In the genomic region with DNA sequence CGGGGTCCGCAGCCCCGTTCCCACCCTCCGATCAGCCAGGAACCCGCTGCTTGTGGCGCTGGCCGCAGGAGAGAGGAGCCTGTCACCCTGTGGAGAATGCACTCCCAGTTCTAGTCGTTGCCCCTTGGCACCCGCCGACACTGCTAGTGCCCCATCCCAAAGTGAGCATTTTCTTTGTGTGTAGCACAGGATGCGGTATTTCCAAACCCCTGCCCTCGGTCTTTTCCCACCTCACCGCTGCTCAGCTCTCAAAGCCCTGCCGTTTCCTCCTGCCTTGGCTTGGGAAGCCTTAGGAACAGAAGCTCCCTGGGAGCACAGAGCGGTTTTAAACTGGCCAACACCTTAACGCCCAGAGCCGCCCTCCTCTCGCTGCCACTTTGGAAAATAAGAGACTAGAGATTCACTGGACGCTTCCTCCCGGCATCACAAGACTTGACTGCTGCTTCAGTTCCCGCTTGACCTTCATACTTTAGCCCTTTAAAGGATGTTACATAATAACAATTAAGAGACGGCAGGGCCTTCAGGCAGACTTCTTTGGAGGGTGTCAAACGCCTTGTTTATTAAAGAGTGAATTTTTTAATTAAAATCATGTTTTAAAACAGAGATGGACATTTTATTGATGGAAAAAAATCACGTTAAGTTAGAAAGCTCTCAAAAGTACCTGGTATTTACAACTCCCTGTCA, we compare ENCODE assay signal across 8 cellular contexts. TPM values are rescaled to one million over a fixed set of nuclear protein-coding genes. Genes with fewer than 3 reads are reported as not detected.
DNase-seq lines count a peak whose midpoint lies in the region; ATAC-seq, FAIRE-seq and TF ChIP-seq lines count a peak whose summit lies in the region.

No MANE protein-coding gene starts in this region.

- peak; percentile 16 for DNase-seq in activated CD4-positive, alpha-beta T cell treated with anti-CD3 and anti-CD28 coated beads for 1 hour
- no peak for DNase-seq in activated CD4-positive, alpha-beta T cell treated with anti-CD3 and anti-CD28 coated beads, Interleukin-2, amount 50 U/mL, for 1 hour
- no peak for DNase-seq in SK-N-SH
- DNase-seq in breast epithelium (ENCODE audit: low spot score in 2 of 2), result peak in 1 of 2 donors; percentile 25
- peak; percentile 73 for DNase-seq in iPS-NIHi11 (ENCODE audit: low spot score)
- peak in 1 of 2 donors; percentile 16 for DNase-seq in gastrocnemius medialis
- no peak for DNase-seq in D721Med (ENCODE audit: insufficient read length, low spot score)

- peak overlapping the region; percentile 90; the same call in 1 of the 2 replicates for H2AFZ ChIP-seq in SK-N-SH (ENCODE audit: low read depth)

- ATAC-seq in HG03460 (IDR thresholded peaks at IDR 0.05; ENCODE audit: unreplicated experiment) (peak; percentile 5), gastrocnemius medialis (peak; percentile 23 to 27)

- H3K36me3 ChIP-seq in SK-N-SH (replicated peaks in 1 of 2; ENCODE audit: control insufficient read depth in 1 of 2, insufficient read depth in 2 of 2, low read length in 1 of 2) (peaks cover 7 to 19% of the 10 kb centered on the region in 2 experiments), breast epithelium (no peaks in the 10 kb centered on the region), gastrocnemius medialis (no peaks in the 10 kb centered on the region)

- CTCF ChIA-PET in SK-N-SH (lab: Yijun Ruan, JAX), result interaction anchor here (0.6 to 2.6 kb wide), 6 partner anchors 10 to 1385 kb away, joined by 3 to 7 read pairs (median 4); no protein-coding TSS in a partner anchor

- H3K79me2 ChIP-seq in SK-N-SH (ENCODE audit: insufficient read depth), result peaks cover 24% of the 10 kb centered on the region

- no peaks in the 10 kb centered on the region for H3K9me2 ChIP-seq in SK-N-SH

- peak overlapping the region; percentile 80 to 97 for H3K27ac ChIP-seq in SK-N-SH (ENCODE audit: low read depth in 2 of 2, low read length in 1 of 2)
- peak overlapping the region; percentile 90 to 99 for H3K27ac ChIP-seq in breast epithelium
- H3K27ac ChIP-seq in gastrocnemius medialis, result peak overlapping the region; percentile 84 to 96 (median 90)

- POLR2A ChIA-PET in SK-N-SH (lab: Yijun Ruan, JAX), result interaction anchor here (1.8 kb wide), 1 partner anchor 9 kb away, joined by 4 read pairs; no protein-coding TSS in a partner anchor

- H3K4me2 ChIP-seq in SK-N-SH, result peak overlapping the region; percentile 95

- in situ Hi-C loops in gastrocnemius medialis (cut with MboI; ENCODE audit: low sequenced_read_pairs in 4 of 4), result no loop called here

- TF ChIP-seq CTCF in SK-N-SH (IDR thresholded peaks at IDR 0.05) (no peak), breast epithelium (IDR thresholded peaks at IDR 0.05) (no peak), gastrocnemius medialis (IDR thresholded peaks at IDR 0.05 in 4 of 5, conservative IDR thresholded peaks at IDR 0.05 in 1 of 5) (no peak), D721Med (IDR thresholded peaks at IDR 0.05; ENCODE audit: insufficient read depth, missing control alignments) (no peak)

- H3K4me3 ChIP-seq in SK-N-SH (ENCODE audit: low read depth in 2 of 2, low read length in 1 of 2) (peak overlapping the region; percentile 93 to 94), breast epithelium (peak overlapping the region; percentile 84 to 99 (median 87)), gastrocnemius medialis (peak overlapping the region; percentile 74 to 96 (median 81))

- H3F3A ChIP-seq in SK-N-SH (replicated peaks; ENCODE audit: insufficient read depth), result peaks cover 9% of the 10 kb centered on the region

- no peak for TF ChIP-seq RAD21 in SK-N-SH (IDR thresholded peaks at IDR 0.05; ENCODE audit: low read length)

- 3% methylated on average over 15 of the region's 24 CpGs for WGBS in SK-N-SH (ENCODE audit: low lambda C conversion rate)

- H3K9ac ChIP-seq in SK-N-SH, result peak overlapping the region; percentile 85

- H3K27me3 ChIP-seq in SK-N-SH (ENCODE audit: insufficient read depth) (no peaks in the 10 kb centered on the region), breast epithelium (no peaks in the 10 kb centered on the region), gastrocnemius medialis (no peaks in the 10 kb centered on the region)

- H3K9me3 ChIP-seq in SK-N-SH, result no peaks in the 10 kb centered on the region
- H3K9me3 ChIP-seq in breast epithelium, result no peaks in the 10 kb centered on the region
- H3K9me3 ChIP-seq in gastrocnemius medialis, result no peaks in the 10 kb centered on the region

- H3K4me1 ChIP-seq in SK-N-SH (ENCODE audit: control insufficient read depth in 1 of 2, insufficient read depth in 2 of 2, low read depth in 1 of 2, low read length in 1 of 2) (peaks cover 0 to 8% of the 10 kb centered on the region in 2 experiments; a peak in 3 of 4 replicates), breast epithelium (peaks cover 0 to 6% of the 10 kb centered on the region in 2 donors), gastrocnemius medialis (peaks cover 22 to 27% of the 10 kb centered on the region in 2 donors)

- no peak for TF ChIP-seq POLR2A in breast epithelium (IDR thresholded peaks at IDR 0.05)
- TF ChIP-seq POLR2A in gastrocnemius medialis (IDR thresholded peaks at IDR 0.05), result peak in 1 of 2 donors; percentile 3

- no peak for TF ChIP-seq EP300 in SK-N-SH (IDR thresholded peaks at IDR 0.05; ENCODE audit: borderline replicate concordance in 1 of 2, low read depth in 1 of 2, low read length in 1 of 2)

- intact Hi-C loops in breast epithelium (cut with DNase I; ENCODE audit: low total_unique reads) (loop anchor here (5.0 kb wide), 1 partner anchor 280 kb away; no protein-coding TSS in a partner anchor), gastrocnemius medialis (cut with DNase I; ENCODE audit: low total_unique reads) (loop anchor here (5.0 kb wide), 1 partner anchor 1545 kb away; a partner anchor contains a TSS)

- no peaks in the 10 kb centered on the region for H4K20me1 ChIP-seq in SK-N-SH (ENCODE audit: insufficient read depth)

- no peak for FAIRE-seq in D721Med (lab: Jason Lieb, UNC)

TF ChIP-seq in SK-N-SH, 30 proteins besides CTCF, POLR2A, EP300 and RAD21 (continues in another document):
- TF ChIP-seq, protein P1, sequence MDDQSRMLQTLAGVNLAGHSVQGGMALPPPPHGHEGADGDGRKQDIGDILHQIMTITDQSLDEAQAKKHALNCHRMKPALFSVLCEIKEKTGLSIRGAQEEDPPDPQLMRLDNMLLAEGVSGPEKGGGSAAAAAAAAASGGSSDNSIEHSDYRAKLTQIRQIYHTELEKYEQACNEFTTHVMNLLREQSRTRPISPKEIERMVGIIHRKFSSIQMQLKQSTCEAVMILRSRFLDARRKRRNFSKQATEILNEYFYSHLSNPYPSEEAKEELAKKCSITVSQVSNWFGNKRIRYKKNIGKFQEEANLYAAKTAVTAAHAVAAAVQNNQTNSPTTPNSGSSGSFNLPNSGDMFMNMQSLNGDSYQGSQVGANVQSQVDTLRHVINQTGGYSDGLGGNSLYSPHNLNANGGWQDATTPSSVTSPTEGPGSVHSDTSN (IDR thresholded peaks at IDR 0.05), result no peak
- TF ChIP-seq MEF2A (IDR thresholded peaks at IDR 0.05; ENCODE audit: borderline replicate concordance, low read depth) (no peak), FOSL2 (IDR thresholded peaks at IDR 0.05; ENCODE audit: borderline replicate concordance, low read depth) (no peak), CHD2 (IDR thresholded peaks at IDR 0.05; ENCODE audit: low read length, partially characterized antibody) (no peak), MXI1 (IDR thresholded peaks at IDR 0.05; ENCODE audit: low read depth, low read length) (no peak), ELF1 (IDR thresholded peaks at IDR 0.05) (no peak), YY1 (IDR thresholded peaks at IDR 0.05; ENCODE audit: low read depth) (no peak)
- TF ChIP-seq, protein P2, sequence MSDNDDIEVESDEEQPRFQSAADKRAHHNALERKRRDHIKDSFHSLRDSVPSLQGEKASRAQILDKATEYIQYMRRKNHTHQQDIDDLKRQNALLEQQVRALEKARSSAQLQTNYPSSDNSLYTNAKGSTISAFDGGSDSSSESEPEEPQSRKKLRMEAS (IDR thresholded peaks at IDR 0.05; ENCODE audit: low read depth), result no peak
- TF ChIP-seq, protein P3, sequence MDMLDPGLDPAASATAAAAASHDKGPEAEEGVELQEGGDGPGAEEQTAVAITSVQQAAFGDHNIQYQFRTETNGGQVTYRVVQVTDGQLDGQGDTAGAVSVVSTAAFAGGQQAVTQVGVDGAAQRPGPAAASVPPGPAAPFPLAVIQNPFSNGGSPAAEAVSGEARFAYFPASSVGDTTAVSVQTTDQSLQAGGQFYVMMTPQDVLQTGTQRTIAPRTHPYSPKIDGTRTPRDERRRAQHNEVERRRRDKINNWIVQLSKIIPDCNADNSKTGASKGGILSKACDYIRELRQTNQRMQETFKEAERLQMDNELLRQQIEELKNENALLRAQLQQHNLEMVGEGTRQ (IDR thresholded peaks at IDR 0.05; ENCODE audit: borderline replicate concordance, low read depth, low read length), result no peak

RNA-seq across cellular contexts. Expression of a gene that starts 0.8 kb away (rescaled TPM):
- 7.8 and 10.0 TPM in 2 replicates for polyA plus RNA-seq in SK-N-SH (2012; rRNA removed)
- 10.4 and 11.7 TPM in 2 replicates for polyA plus RNA-seq in SK-N-SH (2012; cell fraction: cytosol; rRNA removed)
- 14.5 and 17.6 TPM in 2 replicates for polyA plus RNA-seq in SK-N-SH (2012; cell fraction: nucleus; rRNA removed)
- total RNA-seq in breast epithelium (10 to 100 TPM; 28.2 to 40.8 (median 36.6) TPM), gastrocnemius medialis (10 to 100 TPM in 1 of 4 donors, 1 to 10 TPM in 3; 2.9 to 11.0 (median 6.1) TPM)

RNA-seq across cellular contexts. Expression of a gene that starts 35.1 kb away (rescaled TPM):
- polyA plus RNA-seq in SK-N-SH (2012; rRNA removed), result 0.03 and 0.12 TPM in 2 replicates
- not detected in 2 replicates for polyA plus RNA-seq in SK-N-SH (2012; cell fraction: cytosol; rRNA removed)
- polyA plus RNA-seq in SK-N-SH (2012; cell fraction: nucleus; rRNA removed), result 0.13 and 0.23 TPM in 2 replicates
- total RNA-seq in breast epithelium (1 to 10 TPM in 1 of 3 donors, under 1 TPM in 2; 0.33 to 1.2 (median 0.96) TPM), gastrocnemius medialis (under 1 TPM in 2 of 4 donors, not detected in 2; 0.20 to 0.40 TPM)

Comparison
In these comparisons a context has a peak if more than half of its experiments do, and no peak if none do; other contexts are left out.
1. DNase-seq: peak in activated CD4-positive, alpha-beta T cell treated with anti-CD3 and anti-CD28 coated beads for 1 hour (single experiment) and iPS-NIHi11 (single experiment); none in activated CD4-positive, alpha-beta T cell treated with anti-CD3 and anti-CD28 coated beads, Interleukin-2, amount 50 U/mL, for 1 hour (single experiment), SK-N-SH (single experiment) and D721Med (single experiment).
2. Peak in every context shown above with its lines, with median percentiles within 50 percentile points of each other: H3K27ac ChIP-seq and H3K4me3 ChIP-seq.